Comparison of ENCODE assay signal across 27 cellular contexts in genomic region chr6:9025796-9026195, GRCh38.
"Had no signal": no experiment of that assay in that cellular context is flagged by ENCODE, and none has a peak within 500 bp of the region (broad histone marks: within the 10 kb centered on the region; RNA-seq: fewer than 3 reads in every experiment).

No MANE protein-coding gene starts in this region.

- H3K4me3 ChIP-seq: ascending aorta, cardiac muscle cell, PC-9 had no signal

- H3K36me3 ChIP-seq: ascending aorta, cardiac muscle cell had no signal

- H3K27me3 Mint-ChIP-seq: activated naive CD8-positive, alpha-beta T cell treated with anti-CD3 and anti-CD28 coated beads, Interleukin-2, amount 10 ng/mL, durations not matched to agents 7 days and 5 days; central memory CD8-positive, alpha-beta T cell had no signal

- H3K4me1 ChIP-seq: ascending aorta had no signal

- H3K9me3 Mint-ChIP-seq: activated CD4-positive, alpha-beta T cell treated with anti-CD3 and anti-CD28 coated beads, Interleukin-2, amount 10 ng/mL, durations not matched to agents 7 days and 5 days; activated naive CD8-positive, alpha-beta T cell treated with anti-CD3 and anti-CD28 coated beads, Interleukin-2, amount 10 ng/mL, durations not matched to agents 7 days and 5 days; activated T-cell treated with anti-CD3 and anti-CD28 coated beads, Interleukin-2, amount 50 U/mL, for 24 hours; activated T-helper 2 cell treated with anti-CD3 and anti-CD28 coated beads, Interferon-gamma antibody, Interleukin-2, Interleukin-4, amounts not matched to agents 10 μg/mL and 5 μg/mL and 100 μg/mL, durations not matched to agents 14 hours and 24 hours and 36 hours had no signal

- H3K27ac Mint-ChIP-seq: activated CD4-positive, alpha-beta T cell treated with anti-CD3 and anti-CD28 coated beads for 36 hours; activated CD4-positive, alpha-beta T cell treated with anti-CD3 and anti-CD28 coated beads, Interleukin-2, amount 10 ng/mL, durations not matched to agents 7 days and 5 days; activated CD8-positive, alpha-beta T cell treated with anti-CD3 and anti-CD28 coated beads, Interleukin-2, amount 10 ng/mL, durations not matched to agents 7 days and 5 days; activated naive CD4-positive, alpha-beta T cell treated with anti-CD3 and anti-CD28 coated beads, Interleukin-2, amount 50 U/mL, for 24 hours; activated naive CD8-positive, alpha-beta T cell treated with anti-CD3 and anti-CD28 coated beads, Interleukin-2, amount 10 ng/mL, durations not matched to agents 7 days and 5 days; activated T-helper 2 cell treated with anti-CD3 and anti-CD28 coated beads, Interferon-gamma antibody, Interleukin-2, Interleukin-4, amounts not matched to agents 10 μg/mL and 5 μg/mL and 100 μg/mL, durations not matched to agents 14 hours and 24 hours and 36 hours; WTC11 had no signal

- H2AFZ ChIP-seq: PC-9 had no signal

- H3K27ac ChIP-seq: ascending aorta, cardiac muscle cell, PC-9 had no signal

- H3K36me3 Mint-ChIP-seq: activated naive CD4-positive, alpha-beta T cell treated with anti-CD3 and anti-CD28 coated beads, Interleukin-2, amount 50 U/mL, for 24 hours; activated naive CD8-positive, alpha-beta T cell treated with anti-CD3 and anti-CD28 coated beads, Interleukin-2, amount 10 ng/mL, durations not matched to agents 7 days and 5 days; WTC11 had no signal

- H3K27me3 ChIP-seq: ascending aorta, cardiac muscle cell had no signal

- H3K4me2 ChIP-seq: PC-9 had no signal

- H3K9me3 ChIP-seq: ascending aorta had no signal

- H3K4me3 Mint-ChIP-seq: activated naive CD8-positive, alpha-beta T cell treated with anti-CD3 and anti-CD28 coated beads, Interleukin-2, amount 10 ng/mL, durations not matched to agents 7 days and 5 days; central memory CD8-positive, alpha-beta T cell; WTC11 had no signal

- DNase-seq: activated CD4-positive, alpha-beta T cell treated with anti-CD3 and anti-CD28 coated beads, Interleukin-2, amount 50 U/mL, for 48 hours; activated CD8-positive, alpha-beta T cell treated with anti-CD3 and anti-CD28 coated beads, Interleukin-2, amount 10 ng/mL, durations not matched to agents 7 days and 5 days; activated gamma-delta T cell; activated naive CD4-positive, alpha-beta T cell treated with Interleukin-2 at 50 U/mL for 16 hours; activated naive CD8-positive, alpha-beta T cell treated with anti-CD3 and anti-CD28 coated beads, Interleukin-2, amount 10 ng/mL, durations not matched to agents 7 days and 5 days; activated T-cell treated with anti-CD3 and anti-CD28 coated beads, Interleukin-2, amount 50 U/mL, for 24 hours; amygdala; NCI-H1105; NCI-H1417 treated with DMSO at 0.1 percent for 48 hours; NCI-H187 treated with DMSO at 0.1 percent for 48 hours; NCI-H2081; NCI-H226; NCI-H446 treated with DMSO at 0.1 percent for 48 hours; NCI-H524; NK-92 treated with Interleukin-12 subunit alpha and Interleukin-12 subunit beta, amount 100 ng/mL, for 24 hours; PC-9; Right ventricle myocardium superior; SW 1271 had no signal

- ATAC-seq: activated CD4-positive, alpha-beta T cell treated with anti-CD3 and anti-CD28 coated beads for 36 hours; activated CD4-positive, CD25-positive, alpha-beta regulatory T cell treated with anti-CD3 and anti-CD28 coated beads, Interleukin-2, amount 50 U/mL, for 24 hours; activated CD8-positive, alpha-beta T cell treated with anti-CD3 and anti-CD28 coated beads, Interleukin-2, amount 10 ng/mL, durations not matched to agents 7 days and 5 days; WTC11 had no signal

- H3K4me1 Mint-ChIP-seq: activated naive CD8-positive, alpha-beta T cell treated with anti-CD3 and anti-CD28 coated beads, Interleukin-2, amount 10 ng/mL, durations not matched to agents 7 days and 5 days; central memory CD8-positive, alpha-beta T cell; WTC11 had no signal
